In genomic region chr7:45888185-45888992, GRCh38 we compare ENCODE assay signal across 11 cellular contexts. TPM values are rescaled to one million over a fixed set of nuclear protein-coding genes. Genes with fewer than 3 reads are reported as not detected.
DNase-seq lines count a peak whose midpoint lies in the region; FAIRE-seq and TF ChIP-seq lines count a peak whose summit lies in the region.
"Had no signal": no experiment of that assay in that cellular context is flagged by ENCODE, and none has a peak within 500 bp of the region (broad histone marks: within the 10 kb centered on the region; RNA-seq: fewer than 3 reads in every experiment).

Gene IGFBP1 (plus strand): TSS chr7:45888488. CDS start chr7:45888653, 165 bp downstream.

- H3K4me1 ChIP-seq in breast epithelium: no peaks in the 10 kb centered on the region

- H3K36me3 Mint-ChIP-seq in activated CD4-positive, alpha-beta T cell treated with anti-CD3 and anti-CD28 coated beads, Interleukin-2, amount 10 ng/mL, durations not matched to agents 7 days and 5 days (ENCODE audit: low read depth): no peaks in the 10 kb centered on the region
- H3K36me3 Mint-ChIP-seq in type B pancreatic cell: no peaks in the 10 kb centered on the region
- H3K36me3 Mint-ChIP-seq: naive B cell had no signal

- H3K27me3 ChIP-seq in breast epithelium: peaks cover 0 to 35% of the 10 kb centered on the region in 2 donors

- peaks cover 48% of the 10 kb centered on the region for H3K27me3 Mint-ChIP-seq in activated CD4-positive, alpha-beta T cell treated with anti-CD3 and anti-CD28 coated beads, Interleukin-2, amount 10 ng/mL, durations not matched to agents 7 days and 5 days
- H3K27me3 Mint-ChIP-seq in type B pancreatic cell: peaks cover 75% of the 10 kb centered on the region

- no peaks in the 10 kb centered on the region for H3K4me1 Mint-ChIP-seq in activated CD4-positive, alpha-beta T cell treated with anti-CD3 and anti-CD28 coated beads, Interleukin-2, amount 10 ng/mL, durations not matched to agents 7 days and 5 days
- H3K4me1 Mint-ChIP-seq in type B pancreatic cell (ENCODE audit: unreplicated experiment): peaks cover 6% of the 10 kb centered on the region
- H3K4me1 Mint-ChIP-seq: naive B cell had no signal

- no peaks in the 10 kb centered on the region for H3K9me3 Mint-ChIP-seq in activated CD4-positive, alpha-beta T cell treated with anti-CD3 and anti-CD28 coated beads, Interleukin-2, amount 10 ng/mL, durations not matched to agents 7 days and 5 days
- no peaks in the 10 kb centered on the region for H3K9me3 Mint-ChIP-seq in type B pancreatic cell

- H3K27ac Mint-ChIP-seq in activated CD4-positive, alpha-beta T cell treated with anti-CD3 and anti-CD28 coated beads, Interleukin-2, amount 10 ng/mL, durations not matched to agents 7 days and 5 days: no peak within 1 kb of the TSS
- no peak within 1 kb of the TSS for H3K27ac Mint-ChIP-seq in type B pancreatic cell

- no peaks in the 10 kb centered on the region for H3K36me3 ChIP-seq in breast epithelium

- TF ChIP-seq POLR2A in breast epithelium (IDR thresholded peaks at IDR 0.05): no peak

- H3K27ac ChIP-seq in breast epithelium: no peak within 1 kb of the TSS
- H3K27ac ChIP-seq: HL-60 had no signal

- peak within 1 kb of the TSS; percentile 45 for H3K4me3 Mint-ChIP-seq in activated CD4-positive, alpha-beta T cell treated with anti-CD3 and anti-CD28 coated beads, Interleukin-2, amount 10 ng/mL, durations not matched to agents 7 days and 5 days
- peak within 1 kb of the TSS; percentile 85 for H3K4me3 Mint-ChIP-seq in type B pancreatic cell

- no peak for TF ChIP-seq CTCF in breast epithelium (IDR thresholded peaks at IDR 0.05)
- TF ChIP-seq CTCF in type B pancreatic cell (conservative IDR thresholded peaks at IDR 0.05): no peak
- no peak for TF ChIP-seq CTCF in GM10266 (IDR thresholded peaks at IDR 0.05; ENCODE audit: control insufficient read depth, insufficient read depth, low read depth, missing control alignments)

- peak within 1 kb of the TSS; percentile 13 to 62 (median 42) for H3K4me3 ChIP-seq in breast epithelium

- no peaks in the 10 kb centered on the region for H3K9me3 ChIP-seq in breast epithelium

- intact Hi-C loops in breast epithelium (cut with DNase I; ENCODE audit: low total_unique reads): no loop called here

- CTCF ChIA-PET in activated CD4-positive, alpha-beta T cell treated with anti-CD3 and anti-CD28 coated beads, Interleukin-2, amount 10 ng/mL, durations not matched to agents 7 days and 5 days (lab: Charles Lee): no interaction called here

- no peak for FAIRE-seq in HTR-8/SVneo (lab: Jason Lieb, UNC)

- POLR2A ChIA-PET in activated CD4-positive, alpha-beta T cell treated with anti-CD3 and anti-CD28 coated beads, Interleukin-2, amount 10 ng/mL, durations not matched to agents 7 days and 5 days (lab: Charles Lee): no interaction called here

- DNase-seq in activated CD4-positive, alpha-beta T cell treated with anti-CD3 and anti-CD28 coated beads, Interleukin-2, amount 10 ng/mL, durations not matched to agents 7 days and 5 days: no peak
- DNase-seq in activated CD4-positive, alpha-beta T cell treated with anti-CD3 and anti-CD28 coated beads, Interleukin-2, amount 50 U/mL, for 1 hour: no peak
- DNase-seq in breast epithelium (ENCODE audit: low spot score in 2 of 2) (no peak), kidney glomerular epithelial cell (lab: John Stamatoyannopoulos, UW) (peak; percentile 41), type B pancreatic cell (ENCODE audit: extremely low spot score, unreplicated experiment) (no peak), cerebellum (ENCODE audit: low spot score) (no peak), GM10266 (ENCODE audit: extremely low spot score) (no peak), HTR-8/SVneo (ENCODE audit: insufficient read length, low spot score) (no peak)
- DNase-seq: activated CD4-positive, alpha-beta T cell treated with anti-CD3 and anti-CD28 coated beads for 4 hours; naive B cell had no signal

RNA-seq across cellular contexts. Expression of gene IGFBP1, which starts in this region (rescaled TPM):
- total RNA-seq in activated CD4-positive, alpha-beta T cell treated with anti-CD3 and anti-CD28 coated beads, Interleukin-2, amount 10 ng/mL, durations not matched to agents 7 days and 5 days: not detected
- 1 to 10 TPM in 1 of 3 donors, under 1 TPM in 1, not detected in 1; 0.98 to 1.3 TPM for total RNA-seq in breast epithelium
- 0.75 and 3.1 TPM in 2 replicates for total RNA-seq in type B pancreatic cell (ENCODE audit: low replicate concordance)
- 0.54 TPM for total RNA-seq in cerebellum
